8 cellular contexts compared by ENCODE assay signal in genomic region chr1:235504494-235505222, GRCh38. TPM values are rescaled to one million over a fixed set of nuclear protein-coding genes. Genes with fewer than 3 reads are reported as not detected.
DNase-seq lines count a peak whose midpoint lies in the region; ATAC-seq and TF ChIP-seq lines count a peak whose summit lies in the region.

No MANE protein-coding gene starts in this region.

- WGBS in ectodermal cell, 2 experiments, result 0 to 1% methylated on average over 61 of the region's 61 CpGs
- 0% methylated on average over 51 to 61 of the region's 61 CpGs for WGBS in lung, 2 donors

- POLR2A ChIA-PET in CD8-positive, alpha-beta T cell (lab: Charles Lee), result interaction anchor here (0.7 to 1.5 kb wide), 10 partner anchors 9 to 1290 kb away, joined by 3 to 5 read pairs (median 4); partner anchors contain the start of genes COA6, MTR, RBM34 and TARBP1
- POLR2A ChIA-PET in activated CD8-positive, alpha-beta T cell treated with anti-CD3 and anti-CD28 coated beads for 36 hours (lab: Charles Lee), result interaction anchor here (0.5 to 2.7 kb wide), 17 partner anchors 10 to 801 kb away, joined by 3 to 9 read pairs (median 3); partner anchors contain the start of gene TBCE

- DNase-seq in CD8-positive, alpha-beta T cell, result peak; percentile 97 to 99 (median 98)
- DNase-seq in HK-2 (ENCODE audit: unreplicated experiment), result peak; percentile 100
- DNase-seq in NCI-H82 treated with DMSO at 0.1 percent for 48 hours (lab: John Stamatoyannopoulos, UW; ENCODE audit: unreplicated experiment), result peak; percentile 98
- DNase-seq in activated CD8-positive, alpha-beta T cell treated with anti-CD3 and anti-CD28 coated beads for 36 hours, result peak; percentile 99
- DNase-seq in lung (ENCODE audit: low spot score), result peak; percentile 99
- peak; percentile 97 to 98 (median 98) for DNase-seq in stimulated activated CD4-positive, alpha-beta T cell treated with anti-CD3 and anti-CD28 coated beads, TNF-alpha, amount 100 ng/mL, for 4 hours (ENCODE audit: low read depth in 3 of 3)

- H3K27ac ChIP-seq in CD8-positive, alpha-beta T cell (ENCODE audit: low read depth, low read length), result peak overlapping the region; percentile 87
- H3K27ac ChIP-seq in ectodermal cell (ENCODE audit: insufficient read depth, low read depth, low read length, poor library complexity, severe bottlenecking) (peak overlapping the region; percentile 96), lung (ENCODE audit: low read depth in 1 of 2, low read length in 1 of 2) (peak overlapping the region; percentile 99 to 100)

- CTCF ChIA-PET in CD8-positive, alpha-beta T cell (lab: Charles Lee), result interaction anchor here (0.7 to 3.4 kb wide), 9 partner anchors 9 to 470 kb away, joined by 3 to 22 read pairs (median 3); no protein-coding TSS in a partner anchor
- CTCF ChIA-PET in activated CD8-positive, alpha-beta T cell treated with anti-CD3 and anti-CD28 coated beads for 36 hours (lab: Charles Lee), result interaction anchor here (0.7 to 3.8 kb wide), 20 partner anchors 10 to 468 kb away, joined by 3 to 19 read pairs (median 4); no protein-coding TSS in a partner anchor

- peak overlapping the region; percentile 85 for H3K4me3 ChIP-seq in CD8-positive, alpha-beta T cell (ENCODE audit: low read depth, low read length)
- H3K4me3 ChIP-seq in ectodermal cell (ENCODE audit: insufficient read depth, low read depth, low read length), result peak overlapping the region; percentile 76
- peak overlapping the region; percentile 77 for H3K4me3 ChIP-seq in lung

- peaks cover 26% of the 10 kb centered on the region for H3K4me1 Mint-ChIP-seq in CD8-positive, alpha-beta T cell (ENCODE audit: low read depth)
- peaks cover 30% of the 10 kb centered on the region for H3K4me1 Mint-ChIP-seq in activated CD8-positive, alpha-beta T cell treated with anti-CD3 and anti-CD28 coated beads for 36 hours (ENCODE audit: low read depth)

- H3K4me3 Mint-ChIP-seq in CD8-positive, alpha-beta T cell, result peak overlapping the region; percentile 91
- H3K4me3 Mint-ChIP-seq in activated CD8-positive, alpha-beta T cell treated with anti-CD3 and anti-CD28 coated beads for 36 hours, result peak overlapping the region; percentile 89

- intact Hi-C loops in CD8-positive, alpha-beta T cell (cut with DNase I, micrococcal nuclease), result loop anchor here (1.0 to 10.0 kb wide), 17 partner anchors 52 to 1290 kb away; partner anchors contain the start of genes COA6 (in 2 of the 2), ERO1B (in 2 of the 2), LYST (in 2 of the 2) and MTR (in 2 of the 2)
- intact Hi-C loops in activated CD8-positive, alpha-beta T cell treated with anti-CD3 and anti-CD28 coated beads for 36 hours (cut with micrococcal nuclease), result no loop called here

- H3K27me3 ChIP-seq in CD8-positive, alpha-beta T cell (ENCODE audit: insufficient read depth, low read length), result no peaks in the 10 kb centered on the region
- H3K27me3 ChIP-seq in ectodermal cell (ENCODE audit: control insufficient read depth, insufficient read depth, low read length, poor library complexity, severe bottlenecking) (no peaks in the 10 kb centered on the region), lung (ENCODE audit: control insufficient read depth, insufficient read depth) (no peaks in the 10 kb centered on the region)

- peak; percentile 91 for TF ChIP-seq CTCF in CD8-positive, alpha-beta T cell (IDR thresholded peaks at IDR 0.05)
- TF ChIP-seq CTCF in activated CD8-positive, alpha-beta T cell treated with anti-CD3 and anti-CD28 coated beads for 36 hours (IDR thresholded peaks at IDR 0.05), result peak; percentile 92
- peak; percentile 75 for TF ChIP-seq CTCF in lung (IDR thresholded peaks at IDR 0.05; ENCODE audit: control extremely low read depth, extremely low read depth)

- peak; percentile 87 for ATAC-seq in CD8-positive, alpha-beta T cell
- ATAC-seq in GM19452 (IDR thresholded peaks at IDR 0.05; ENCODE audit: unreplicated experiment), result peak; percentile 74
- peak; percentile 93 for ATAC-seq in activated CD8-positive, alpha-beta T cell treated with anti-CD3 and anti-CD28 coated beads for 36 hours
- peak; percentile 93 for ATAC-seq in lung (ENCODE audit: insufficient read depth, low FRiP score)

- H3K36me3 ChIP-seq in CD8-positive, alpha-beta T cell (ENCODE audit: insufficient read depth, low read length), result no peaks in the 10 kb centered on the region
- no peaks in the 10 kb centered on the region for H3K36me3 ChIP-seq in ectodermal cell (ENCODE audit: control insufficient read depth, insufficient read depth, low read length)
- H3K36me3 ChIP-seq in lung (ENCODE audit: control insufficient read depth in 2 of 2, insufficient read depth in 2 of 2, low read length in 2 of 2), result no peaks in the 10 kb centered on the region

- H3K9me3 Mint-ChIP-seq in CD8-positive, alpha-beta T cell, result no peaks in the 10 kb centered on the region
- H3K9me3 Mint-ChIP-seq in activated CD8-positive, alpha-beta T cell treated with anti-CD3 and anti-CD28 coated beads for 36 hours, result no peaks in the 10 kb centered on the region

- H3K9me3 ChIP-seq in CD8-positive, alpha-beta T cell (ENCODE audit: low read length), result no peaks in the 10 kb centered on the region
- no peaks in the 10 kb centered on the region for H3K9me3 ChIP-seq in ectodermal cell (ENCODE audit: control insufficient read depth, low read length)
- no peaks in the 10 kb centered on the region for H3K9me3 ChIP-seq in lung (ENCODE audit: control insufficient read depth in 2 of 2, insufficient read depth in 1 of 2, low read length in 1 of 2)

- H3K4me1 ChIP-seq in CD8-positive, alpha-beta T cell (ENCODE audit: insufficient read depth, low read length), result peaks cover 7% of the 10 kb centered on the region
- H3K4me1 ChIP-seq in ectodermal cell (ENCODE audit: control insufficient read depth, insufficient read depth, low read length) (no peaks in the 10 kb centered on the region), lung (ENCODE audit: control insufficient read depth in 2 of 2, insufficient read depth in 2 of 2, low read length in 2 of 2) (peaks cover 0 to 10% of the 10 kb centered on the region in 2 donors)

- peaks cover 13% of the 10 kb centered on the region for H3K36me3 Mint-ChIP-seq in CD8-positive, alpha-beta T cell
- H3K36me3 Mint-ChIP-seq in activated CD8-positive, alpha-beta T cell treated with anti-CD3 and anti-CD28 coated beads for 36 hours (ENCODE audit: low read depth), result peaks cover 1% of the 10 kb centered on the region

- no peaks in the 10 kb centered on the region for H3K27me3 Mint-ChIP-seq in CD8-positive, alpha-beta T cell (ENCODE audit: low read depth)
- H3K27me3 Mint-ChIP-seq in activated CD8-positive, alpha-beta T cell treated with anti-CD3 and anti-CD28 coated beads for 36 hours, result no peaks in the 10 kb centered on the region

- H3K27ac Mint-ChIP-seq in CD8-positive, alpha-beta T cell, result peak overlapping the region; percentile 98
- H3K27ac Mint-ChIP-seq in activated CD8-positive, alpha-beta T cell treated with anti-CD3 and anti-CD28 coated beads for 36 hours, result peak overlapping the region; percentile 98

RNA-seq across cellular contexts. Expression of gene B3GALNT2, which starts 0.4 kb away (rescaled TPM):
- total RNA-seq in CD8-positive, alpha-beta T cell, result 1 to 10 TPM; 5.6 to 6.5 TPM
- 10 to 100 TPM; 10.7 to 13.1 TPM for total RNA-seq in activated CD8-positive, alpha-beta T cell treated with anti-CD3 and anti-CD28 coated beads for 36 hours
- 27.1 TPM for polyA plus RNA-seq in ectodermal cell (2013, experiment 1 of 4)
- polyA plus RNA-seq in ectodermal cell (2013, experiment 2 of 4), result 24.7 TPM
- 20.7 TPM for polyA plus RNA-seq in ectodermal cell (2013, experiment 3 of 4)
- polyA plus RNA-seq in ectodermal cell (2013, experiment 4 of 4), result 26.5 TPM
- total RNA-seq in lung, result 10 to 100 TPM; 16.1 to 30.8 TPM
- 1 to 10 TPM; 2.3 to 6.4 TPM for polyA plus RNA-seq in lung

Comparison
In these comparisons a context has a peak if more than half of its experiments do, and no peak if none do; other contexts are left out.
1. Peak in every context shown above with its lines: DNase-seq, ATAC-seq, H3K4me3 ChIP-seq and H3K27ac ChIP-seq.